ENCODE assay signal across 13 cellular contexts in genomic region chr1:19737413-19737812, GRCh38.
A peak's percentile ranks its signal among the peaks of the same experiment; 100 is the strongest.
DNase-seq lines count a peak whose midpoint lies in the region; ATAC-seq, FAIRE-seq and TF ChIP-seq lines count a peak whose summit lies in the region.
"Had no signal": no experiment of that assay in that cellular context is flagged by ENCODE, and none has a peak within 500 bp of the region (broad histone marks: within the 10 kb centered on the region; RNA-seq: fewer than 3 reads in every experiment).

No MANE protein-coding gene starts in this region.

- TF ChIP-seq RAD21 in Ishikawa (IDR thresholded peaks at IDR 0.05; ENCODE audit: low read depth) (peak; percentile 33; the same call in 1 of the 2 replicates), K562 (CRISPR knock-in tag; conservative IDR thresholded peaks at IDR 0.05 in 1 of 2, IDR thresholded peaks at IDR 0.05 in 1 of 2) (peak in 1 of 2 experiments; percentile 25; a peak in 2 of 4 replicates)

- DNase-seq in AG09309 (ENCODE audit: low read depth) (no peak), K562 (ENCODE audit: extremely low read depth in 1 of 4, low spot score in 3 of 4) (no peak), left kidney (ENCODE audit: low read depth, low spot score) (peak; percentile 87), NCI-H2029 treated with DMSO at 0.1 percent for 48 hours (lab: John Stamatoyannopoulos, UW) (no peak), SIG-M5 (lab: John Stamatoyannopoulos, UW) (no peak), frontal cortex (ENCODE audit: low spot score in 2 of 2) (no peak)
- DNase-seq: midbrain had no signal

- H3K4me3 ChIP-seq in AG09309 (ENCODE audit: control insufficient read depth, low read depth, low read length) (no peak overlapping the region), K562 (no peak overlapping the region)
- H3K4me3 ChIP-seq: BLaER1 treated with 17β-estradiol and CSF1 and Interleukin-3, amounts not matched to agents 10 nM and 100 nM; coronary artery; heart left ventricle; skin epidermis had no signal

- CTCF ChIA-PET in K562 (lab: Yijun Ruan, JAX; ENCODE audit: low intra/inter-chr PET ratio), result interaction anchor here (1.5 kb wide), 1 partner anchor 135 kb away, joined by 4 read pairs; no protein-coding TSS in a partner anchor

- FAIRE-seq in K562 (lab: Jason Lieb, UNC) (no peak), frontal cortex (lab: Jason Lieb, UNC) (no peak)

- no peaks in the 10 kb centered on the region for H3K9me1 ChIP-seq in K562 (ENCODE audit: control insufficient read depth, insufficient read depth, low read length)

- POLR2A ChIA-PET in K562 (lab: Yijun Ruan, JAX), result no interaction called here

- H3K27me3 ChIP-seq in K562 (ENCODE audit: control insufficient read depth in 2 of 2, insufficient read depth in 2 of 2, low read length in 2 of 2), result peaks cover 18 to 66% of the 10 kb centered on the region in 2 experiments
- H3K27me3 ChIP-seq: BLaER1 treated with 17β-estradiol and CSF1 and Interleukin-3, amounts not matched to agents 10 nM and 100 nM; heart left ventricle had no signal

- BruUV-seq in K562 (replicated peaks; lab: Mats Ljungman, UMichigan), result no TSS peak

- no peak for TF ChIP-seq EP300 in Ishikawa (IDR thresholded peaks at IDR 0.05; ENCODE audit: borderline replicate concordance)
- no peak for TF ChIP-seq EP300 in K562 (IDR thresholded peaks at IDR 0.05; ENCODE audit: low read length)

- TF ChIP-seq CTCF in AG09309 (IDR thresholded peaks at IDR 0.05; ENCODE audit: control insufficient read depth, insufficient read depth, low read depth, low read length, missing control alignments) (peak; percentile 35), K562 (IDR thresholded peaks at IDR 0.05 in 2 of 3, conservative IDR thresholded peaks at IDR 0.05 in 1 of 3; ENCODE audit: insufficient read depth in 2 of 3, low read depth in 1 of 3, low read length in 3 of 3) (no peak)

- H3K4me2 ChIP-seq in K562 (ENCODE audit: insufficient read depth, low read length), result no peak overlapping the region
- H3K4me2 ChIP-seq: BLaER1 treated with 17β-estradiol and CSF1 and Interleukin-3, amounts not matched to agents 10 nM and 100 nM had no signal

- no peak overlapping the region for H2AFZ ChIP-seq in K562 (ENCODE audit: low read depth, low read length)

- intact Hi-C loops in K562 (cut with micrococcal nuclease), result loop anchor here (1.0 kb wide), 1 partner anchor 74 kb away; no protein-coding TSS in a partner anchor

- no peak overlapping the region for H3K27ac ChIP-seq in K562 (ENCODE audit: extremely low read depth, low read depth, low read length)
- H3K27ac ChIP-seq: BLaER1 treated with 17β-estradiol and CSF1 and Interleukin-3, amounts not matched to agents 10 nM and 100 nM; coronary artery; skin epidermis had no signal

- in situ Hi-C loops in K562 (cut with MboI), result no loop called here

- no peaks in the 10 kb centered on the region for H3K79me2 ChIP-seq in K562 (ENCODE audit: control insufficient read depth, insufficient read depth, low read length)

- no peaks in the 10 kb centered on the region; the same call in 1 of the 2 replicates for H3K9me3 ChIP-seq in K562 (replicated peaks; ENCODE audit: control insufficient read depth, insufficient read depth, low read depth, low read length)
- H3K9me3 ChIP-seq: BLaER1 treated with 17β-estradiol and CSF1 and Interleukin-3, amounts not matched to agents 10 nM and 100 nM had no signal

- H4K20me1 ChIP-seq in K562 (replicated peaks; ENCODE audit: control insufficient read depth, insufficient read depth, low read length), result peaks cover 4% of the 10 kb centered on the region; the same call in 1 of the 2 replicates

- WGBS in K562 (ENCODE audit: insufficient coverage, low coverage, missing lambda C conversion rate), result 4% methylated on average over 6 of the region's 7 CpGs

- H3K9ac ChIP-seq in K562 (ENCODE audit: insufficient read depth in 1 of 2, low read depth in 2 of 2, low read length in 2 of 2), result no peak overlapping the region
- H3K9ac ChIP-seq: BLaER1 treated with 17β-estradiol and CSF1 and Interleukin-3, amounts not matched to agents 10 nM and 100 nM had no signal

- no peak for TF ChIP-seq POLR2A in K562 (conservative IDR thresholded peaks at IDR 0.05)

- no peak for ATAC-seq in K562
- ATAC-seq in activated CD4-positive, CD25-positive, alpha-beta regulatory T cell treated with anti-CD3 and anti-CD28 coated beads, Interleukin-2, amount 50 U/mL, for 24 hours, result no peak

- H3K36me3 ChIP-seq in K562 (ENCODE audit: control insufficient read depth, insufficient read depth, low read length), result no peaks in the 10 kb centered on the region

- H3K4me1 ChIP-seq in K562 (replicated peaks in 1 of 2; ENCODE audit: control insufficient read depth in 2 of 2, insufficient read depth in 2 of 2, low read length in 2 of 2), result no peaks in the 10 kb centered on the region; a peak in 1 of 5 replicates
- H3K4me1 ChIP-seq: BLaER1 treated with 17β-estradiol and CSF1 and Interleukin-3, amounts not matched to agents 10 nM and 100 nM had no signal

TF ChIP-seq in Ishikawa, 13 proteins besides CTCF, POLR2A, EP300 and RAD21 (continues in another document):
- no peak for TF ChIP-seq EGR1 (IDR thresholded peaks at IDR 0.05)
- no peak for TF ChIP-seq USF1 (IDR thresholded peaks at IDR 0.05)
- no peak for TF ChIP-seq TCF12 (IDR thresholded peaks at IDR 0.05; ENCODE audit: low read depth)
- TF ChIP-seq FOXM1 (IDR thresholded peaks at IDR 0.05; ENCODE audit: borderline replicate concordance, low read depth), result no peak
- TF ChIP-seq ZBTB7A (IDR thresholded peaks at IDR 0.05; ENCODE audit: low read depth), result no peak
- TF ChIP-seq CREB1 (IDR thresholded peaks at IDR 0.05; ENCODE audit: low read depth), result no peak
- no peak for TF ChIP-seq CEBPB (IDR thresholded peaks at IDR 0.05)
- no peak for TF ChIP-seq MAX (IDR thresholded peaks at IDR 0.05)

TF ChIP-seq in K562, 482 proteins besides CTCF, POLR2A, EP300 and RAD21:
- TF ChIP-seq ETV1 (tag; conservative IDR thresholded peaks at IDR 0.05; ENCODE audit: low read depth) (0 out of 2 replicates have a peak, but pooled peaks have one; percentile 11), MITF (IDR thresholded peaks at IDR 0.05) (no peak)
